8 cellular contexts compared by ENCODE assay signal in the genomic region with DNA sequence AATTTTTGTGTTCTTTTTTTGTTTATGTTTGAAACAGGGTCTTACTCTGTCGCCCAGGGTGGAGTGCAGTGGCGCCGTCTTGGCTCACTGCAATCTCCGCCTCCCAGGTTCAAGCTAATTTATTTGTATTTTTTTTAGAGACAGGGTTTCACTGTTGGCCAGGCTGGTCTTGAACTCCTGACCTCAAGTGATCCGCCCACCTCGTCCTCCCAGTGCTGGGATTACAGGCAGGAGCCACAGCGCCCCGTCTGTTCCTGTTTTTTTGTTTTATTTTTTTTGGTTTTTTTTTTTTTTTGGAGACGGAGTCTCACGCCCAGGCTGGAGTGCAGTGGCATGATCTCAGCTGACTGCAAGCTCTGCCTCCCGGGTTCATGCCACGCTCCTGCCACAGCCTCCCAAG. TPM values are rescaled to one million over a fixed set of nuclear protein-coding genes. Genes with fewer than 3 reads are reported as not detected.
"Had no signal": no experiment of that assay in that cellular context is flagged by ENCODE, and none has a peak within 500 bp of the region (broad histone marks: within the 10 kb centered on the region; RNA-seq: fewer than 3 reads in every experiment).

No MANE protein-coding gene starts in this region.

- H3K27ac Mint-ChIP-seq: IgD-negative memory B cell had no signal

- H3K27ac ChIP-seq: GM23248 had no signal

- H3K9ac ChIP-seq: GM23248 had no signal

- H3K9me3 ChIP-seq: HAP-1 had no signal

- H3K4me1 Mint-ChIP-seq: IgD-negative memory B cell had no signal

- H3K4me1 ChIP-seq: HAP-1 had no signal

- H3K9me3 Mint-ChIP-seq: IgD-negative memory B cell had no signal

- ATAC-seq: HCT116 had no signal

- DNase-seq: GM23248, GOT3, H7, KG1 had no signal

- H3K36me3 ChIP-seq: HAP-1 had no signal

- H2AFZ ChIP-seq: GM23248 had no signal

- H3K4me3 Mint-ChIP-seq: IgD-negative memory B cell had no signal

- H3K4me3 ChIP-seq: GM23248, HAP-1 had no signal

RNA-seq across cellular contexts. Expression of gene PIANP, which starts 14.5 kb away (rescaled TPM):
- total RNA-seq: H4 had no signal
- polyA plus RNA-seq: IgD-negative memory B cell had no signal
